27 cellular contexts compared by ENCODE assay signal in the genomic region with DNA sequence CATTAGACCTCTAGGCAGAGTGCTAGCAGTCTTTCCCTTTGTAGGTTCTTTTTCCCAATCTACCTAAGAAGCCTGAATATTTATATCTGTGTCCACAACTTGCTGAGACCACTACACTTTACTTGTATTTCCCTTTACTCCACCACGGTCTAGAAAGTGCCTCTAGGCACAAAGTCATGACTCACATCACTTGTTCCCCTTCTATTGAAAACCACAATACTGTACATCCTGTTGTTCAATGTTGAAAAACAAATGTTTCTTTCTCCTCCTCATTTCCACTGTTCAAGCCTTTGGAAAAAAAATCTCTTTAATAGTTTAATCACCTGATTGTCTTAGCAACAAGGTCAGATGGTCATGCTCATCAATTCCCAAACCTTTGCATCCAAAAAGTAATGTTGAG.
A peak's percentile ranks its signal among the peaks of the same experiment; 100 is the strongest.
DNase-seq lines count a peak whose midpoint lies in the region; ATAC-seq, FAIRE-seq and TF ChIP-seq lines count a peak whose summit lies in the region.
"Had no signal": no experiment of that assay in that cellular context is flagged by ENCODE, and none has a peak within 500 bp of the region (broad histone marks: within the 10 kb centered on the region; RNA-seq: fewer than 3 reads in every experiment).

No MANE protein-coding gene starts in this region.

- 17 to 57% methylated on average over 1 of the region's 1 CpG for WGBS in gastroesophageal sphincter (ENCODE audit: low coverage in 1 of 2), 2 donors

- no peak overlapping the region for H2AFZ ChIP-seq in keratinocyte (ENCODE audit: control insufficient read depth, low read length)

- H4K20me1 ChIP-seq in keratinocyte (ENCODE audit: control insufficient read depth, extremely low read depth, insufficient read depth, low read length): no peaks in the 10 kb centered on the region

- in situ Hi-C loops in SK-MEL-5 (cut with HindIII; ENCODE audit: low pct_unique_long_range_greater_than_20kb, low sequenced_read_pairs): no loop called here

- H3K4me2 ChIP-seq in keratinocyte (ENCODE audit: control insufficient read depth, extremely low read depth, insufficient read depth, low read depth, low read length): peak overlapping the region; percentile 9

- H3K4me3 ChIP-seq in NB4 (ENCODE audit: low read depth, low read length) (no peak overlapping the region), keratinocyte (ENCODE audit: control insufficient read depth in 2 of 3, extremely low read depth in 1 of 3, insufficient read depth in 2 of 3, low read depth in 1 of 3, low read length in 3 of 3) (no peak overlapping the region), gastroesophageal sphincter (no peak overlapping the region)
- H3K4me3 ChIP-seq: MG63, Peyer's patch, SK-N-MC had no signal

- no peaks in the 10 kb centered on the region for H3K4me1 ChIP-seq in keratinocyte (ENCODE audit: control insufficient read depth, extremely low read depth, insufficient read depth, low read length)
- no peaks in the 10 kb centered on the region for H3K4me1 ChIP-seq in gastroesophageal sphincter
- H3K4me1 ChIP-seq: Peyer's patch had no signal

- H3K36me3 ChIP-seq in keratinocyte (ENCODE audit: control insufficient read depth in 2 of 2, extremely low read depth in 1 of 2, insufficient read depth in 2 of 2, low read length in 2 of 2): no peaks in the 10 kb centered on the region
- no peaks in the 10 kb centered on the region for H3K36me3 ChIP-seq in gastroesophageal sphincter
- H3K36me3 ChIP-seq: MG63, Peyer's patch had no signal

- no peak for TF ChIP-seq EP300 in gastroesophageal sphincter (IDR thresholded peaks at IDR 0.05)

- dilution Hi-C loops in keratinocyte (cut with MboI; ENCODE audit: extremely low pct_ligation_motif_present, low sequenced_read_pairs): no loop called here

- no peak for FAIRE-seq in keratinocyte (lab: Jason Lieb, UNC)
- FAIRE-seq: H54 had no signal

- no peak overlapping the region for H3K27ac ChIP-seq in keratinocyte (ENCODE audit: control insufficient read depth, insufficient read depth, low read length)
- H3K27ac ChIP-seq in gastroesophageal sphincter: no peak overlapping the region
- H3K27ac ChIP-seq: 22Rv1, Peyer's patch, SK-N-MC had no signal

- no peaks in the 10 kb centered on the region for H3K79me2 ChIP-seq in keratinocyte (ENCODE audit: control insufficient read depth, insufficient read depth, low read length)

- no peaks in the 10 kb centered on the region for H3K9me3 ChIP-seq in keratinocyte (ENCODE audit: control insufficient read depth, low read depth, low read length)
- no peaks in the 10 kb centered on the region for H3K9me3 ChIP-seq in gastroesophageal sphincter
- H3K9me3 ChIP-seq: MG63, Peyer's patch had no signal

- DNase-seq in DMS53 (lab: John Stamatoyannopoulos, UW) (peak; percentile 2), DMS53 treated with DMSO at 0.1 percent for 48 hours (lab: John Stamatoyannopoulos, UW; ENCODE audit: unreplicated experiment) (no peak), NB4 (ENCODE audit: low read depth) (peak; percentile 4), SK-MEL-5 (ENCODE audit: low read depth, low spot score) (peak; percentile 55), keratinocyte (ENCODE audit: low read depth, low spot score) (no peak)
- DNase-seq: AML-193; C1 segment of cervical spinal cord; Calu3; CD8-positive, alpha-beta T cell; DMS153; GDM1; Karpas-422; MG63; NCI-H1694; NCI-H2081; NCI-H2171 treated with DMSO at 0.1 percent for 48 hours; NCI-H526 treated with DMSO at 0.1 percent for 48 hours; Peyer's patch; Right ventricle myocardium superior; SW 1271; T-helper 2 cell had no signal

- no peak for TF ChIP-seq POLR2A in NB4 (IDR thresholded peaks at IDR 0.05; ENCODE audit: extremely low read depth, insufficient read length)
- TF ChIP-seq POLR2A in gastroesophageal sphincter (IDR thresholded peaks at IDR 0.05): no peak

- H3K9ac ChIP-seq in keratinocyte (ENCODE audit: control insufficient read depth, extremely low read depth, insufficient read depth, low read length): no peak overlapping the region

- H3K27me3 ChIP-seq in keratinocyte (ENCODE audit: control insufficient read depth, extremely low read depth, insufficient read depth, low read length): no peaks in the 10 kb centered on the region
- no peaks in the 10 kb centered on the region for H3K27me3 ChIP-seq in gastroesophageal sphincter
- H3K27me3 ChIP-seq: MG63, Peyer's patch had no signal

- TF ChIP-seq CTCF in NB4 (IDR thresholded peaks at IDR 0.05; ENCODE audit: low read depth, low read length) (no peak), keratinocyte (optimal IDR thresholded peaks at IDR 0.05 in 1 of 3, IDR thresholded peaks at IDR 0.05 in 1 of 3, conservative IDR thresholded peaks at IDR 0.05 in 1 of 3; ENCODE audit: extremely low read depth in 1 of 3, insufficient read depth in 2 of 3, low read length in 3 of 3) (no peak), gastroesophageal sphincter (IDR thresholded peaks at IDR 0.05) (no peak)

- H3K9me1 ChIP-seq in keratinocyte (ENCODE audit: control insufficient read depth, extremely low read depth, insufficient read depth, low read length): no peaks in the 10 kb centered on the region

- ATAC-seq in gastroesophageal sphincter (no peak), GM19467 (IDR thresholded peaks at IDR 0.05; ENCODE audit: unreplicated experiment) (no peak), GM19035 (IDR thresholded peaks at IDR 0.05; ENCODE audit: unreplicated experiment) (no peak)
- ATAC-seq: CD8-positive, alpha-beta T cell had no signal

Comparison
In these comparisons a context has a peak if more than half of its experiments do, and no peak if none do; other contexts are left out.
1. DNase-seq: peak in DMS53 (single experiment), NB4 (single experiment) and SK-MEL-5 (single experiment); none in DMS53 treated with DMSO at 0.1 percent for 48 hours (single experiment) and keratinocyte (single experiment).